26 cellular contexts compared by ENCODE assay signal in genomic region chr16:11554054-11554453, GRCh38. TPM values are rescaled to one million over a fixed set of nuclear protein-coding genes. Genes with fewer than 3 reads are reported as not detected.
DNase-seq lines count a peak whose midpoint lies in the region; ATAC-seq and TF ChIP-seq lines count a peak whose summit lies in the region.
"Had no signal": no experiment of that assay in that cellular context is flagged by ENCODE, and none has a peak within 500 bp of the region (broad histone marks: within the 10 kb centered on the region; RNA-seq: fewer than 3 reads in every experiment).

No MANE protein-coding gene starts in this region.

- no peak overlapping the region for H3K4me3 ChIP-seq in hepatocyte
- H3K4me3 ChIP-seq: MG63, upper lobe of left lung had no signal

- in situ Hi-C loops in G401 (cut with HindIII; ENCODE audit: low sequenced_read_pairs), result no loop called here

- no peak overlapping the region for H2BK12ac ChIP-seq in H9 (ENCODE audit: insufficient read length, low read depth, low read length)

- DNase-seq in activated naive CD4-positive, alpha-beta T cell (lab: John Stamatoyannopoulos, UW), result no peak
- DNase-seq in H9 (no peak), nephron progenitor cell (no peak), G401 (ENCODE audit: low spot score) (no peak), hepatocyte (ENCODE audit: low spot score) (no peak)
- no peak for DNase-seq in effector memory CD8-positive, alpha-beta T cell
- DNase-seq in stimulated activated CD4-positive, alpha-beta T cell treated with anti-CD3 and anti-CD28 coated beads, Interleukin-2, amount 100 ng/mL, for 24 hours, result no peak
- DNase-seq: ACHN; activated CD4-positive, alpha-beta memory T cell treated with anti-CD3 and anti-CD28 coated beads, Interleukin-2, amount 10 ng/mL, durations not matched to agents 7 days and 5 days; activated effector memory CD4-positive, alpha-beta T cell treated with anti-CD3 and anti-CD28 coated beads, Interleukin-2, amount 50 U/mL, for 16 hours; amygdala; DMS79; effector CD8-positive, alpha-beta T cell; foreskin fibroblast; GF-D8; H7; left colon; mesenchymal stem cell; MG63; NCI-H1436 treated with DMSO at 0.1 percent for 48 hours; NCI-H2107; NCI-H446 treated with DMSO at 0.1 percent for 48 hours; retina; upper lobe of left lung had no signal

- H3K23ac ChIP-seq in H9 (ENCODE audit: insufficient read length, low read depth, low read length), result no peak overlapping the region

- no CpG with 5 or more reads among the region's 6 CpGs for WGBS in H9 (ENCODE audit: extremely low coverage, insufficient read length, low lambda C conversion rate)
- 83% methylated on average over 6 of the region's 6 CpGs for WGBS in hepatocyte (ENCODE audit: low lambda C conversion rate, missing lambda C conversion rate)

- no peak overlapping the region for H2BK5ac ChIP-seq in H9 (ENCODE audit: insufficient read length, low read length)

- H3K4me3 Mint-ChIP-seq in activated naive CD4-positive, alpha-beta T cell treated with anti-CD3 and anti-CD28 coated beads, Interleukin-2, amount 50 U/mL, for 24 hours, result no peak overlapping the region
- H3K4me3 Mint-ChIP-seq in H9, result no peak overlapping the region
- H3K4me3 Mint-ChIP-seq in effector memory CD8-positive, alpha-beta T cell, result no peak overlapping the region
- no peak overlapping the region for H3K4me3 Mint-ChIP-seq in nephron progenitor cell
- H3K4me3 Mint-ChIP-seq: activated CD4-positive, alpha-beta memory T cell treated with anti-CD3 and anti-CD28 coated beads, Interleukin-2, amount 10 ng/mL, durations not matched to agents 7 days and 5 days had no signal

- H3K56ac ChIP-seq in H9 (ENCODE audit: insufficient read length, low read depth, low read length), result no peak overlapping the region

- H2AFZ ChIP-seq in H9 (ENCODE audit: low read length), result no peak overlapping the region
- no peak overlapping the region for H2AFZ ChIP-seq in hepatocyte

- ATAC-seq in effector memory CD8-positive, alpha-beta T cell (replicated peaks), result no peak
- ATAC-seq: activated CD4-positive, CD25-positive, alpha-beta regulatory T cell treated with anti-CD3 and anti-CD28 coated beads, Interleukin-2, amount 50 U/mL, for 24 hours; left colon had no signal

- H2BK15ac ChIP-seq in H9 (ENCODE audit: low read depth, low read length), result no peak overlapping the region

- H3K36me3 ChIP-seq in hepatocyte (replicated peaks; ENCODE audit: insufficient read depth, low read depth), result peaks cover 8% of the 10 kb centered on the region

- H4K5ac ChIP-seq in H9 (ENCODE audit: insufficient read length, low read depth, low read length), result no peak overlapping the region

- H3K27me3 ChIP-seq in H9 (ENCODE audit: insufficient read depth, low read length), result no peaks in the 10 kb centered on the region
- no peaks in the 10 kb centered on the region for H3K27me3 ChIP-seq in hepatocyte
- H3K27me3 ChIP-seq: MG63, upper lobe of left lung had no signal

- H3K9me3 ChIP-seq in H9 (ENCODE audit: control insufficient read depth, low read depth, low read length) (no peaks in the 10 kb centered on the region), hepatocyte (ENCODE audit: low read depth) (peaks cover 9% of the 10 kb centered on the region)

- no peaks in the 10 kb centered on the region for H3K79me2 ChIP-seq in H9 (ENCODE audit: insufficient read depth, low read length)
- peaks cover 41% of the 10 kb centered on the region for H3K79me2 ChIP-seq in hepatocyte

- H3K23me2 ChIP-seq in H9 (ENCODE audit: insufficient read length, low read depth, low read length, poor library complexity, severe bottlenecking), result no peaks in the 10 kb centered on the region

- peaks cover 39% of the 10 kb centered on the region for H3K36me3 Mint-ChIP-seq in activated naive CD4-positive, alpha-beta T cell treated with anti-CD3 and anti-CD28 coated beads, Interleukin-2, amount 50 U/mL, for 24 hours
- H3K36me3 Mint-ChIP-seq in H9 (ENCODE audit: insufficient read depth in 1 of 3, low read depth in 3 of 3), result peaks cover 34 to 86% (median 85%) of the 10 kb centered on the region in 3 experiments
- H3K36me3 Mint-ChIP-seq in effector memory CD8-positive, alpha-beta T cell (ENCODE audit: insufficient read depth), result peaks cover 98% of the 10 kb centered on the region
- H3K36me3 Mint-ChIP-seq in nephron progenitor cell (ENCODE audit: low read depth), result peaks cover 66% of the 10 kb centered on the region

- H3K4me1 Mint-ChIP-seq in activated naive CD4-positive, alpha-beta T cell treated with anti-CD3 and anti-CD28 coated beads, Interleukin-2, amount 50 U/mL, for 24 hours, result peaks cover 57% of the 10 kb centered on the region
- H3K4me1 Mint-ChIP-seq in H9, result peaks cover 3% of the 10 kb centered on the region in 2 experiments; a peak in 2 of 4 replicates
- H3K4me1 Mint-ChIP-seq in effector memory CD8-positive, alpha-beta T cell (ENCODE audit: low read depth in 2 of 2), result peaks cover 42 to 65% of the 10 kb centered on the region in 2 donors
- H3K4me1 Mint-ChIP-seq in nephron progenitor cell, result peaks cover 10% of the 10 kb centered on the region

- no peaks in the 10 kb centered on the region for H3K79me1 ChIP-seq in H9 (ENCODE audit: insufficient read depth, low read depth, low read length, poor library complexity, severe bottlenecking)

- H3K4me1 ChIP-seq in H9 (ENCODE audit: insufficient read depth, low read length), result no peaks in the 10 kb centered on the region
- H3K4me1 ChIP-seq in hepatocyte (ENCODE audit: insufficient read depth), result no peaks in the 10 kb centered on the region

- H3K27me3 Mint-ChIP-seq in activated naive CD4-positive, alpha-beta T cell treated with anti-CD3 and anti-CD28 coated beads, Interleukin-2, amount 50 U/mL, for 24 hours, result no peaks in the 10 kb centered on the region
- H3K27me3 Mint-ChIP-seq in H9 (ENCODE audit: low read depth) (no peaks in the 10 kb centered on the region), nephron progenitor cell (ENCODE audit: low read depth, poor library complexity) (peaks cover 4% of the 10 kb centered on the region)
- H3K27me3 Mint-ChIP-seq in effector memory CD8-positive, alpha-beta T cell, result no peaks in the 10 kb centered on the region
- H3K27me3 Mint-ChIP-seq: activated CD4-positive, alpha-beta memory T cell treated with anti-CD3 and anti-CD28 coated beads, Interleukin-2, amount 10 ng/mL, durations not matched to agents 7 days and 5 days had no signal

- TF ChIP-seq CTCF in H9 (conservative IDR thresholded peaks at IDR 0.05), result no peak
- no peak for TF ChIP-seq CTCF in nephron progenitor cell (IDR thresholded peaks at IDR 0.05)
- no peak for TF ChIP-seq CTCF in hepatocyte (IDR thresholded peaks at IDR 0.05; ENCODE audit: poor library complexity)

- H3K27ac Mint-ChIP-seq in activated naive CD4-positive, alpha-beta T cell treated with anti-CD3 and anti-CD28 coated beads, Interleukin-2, amount 50 U/mL, for 24 hours, result peak overlapping the region; percentile 59
- H3K27ac Mint-ChIP-seq in H9 (peak overlapping the region in 2 of 3 experiments; percentile 18 to 76; a peak in 3 of 7 replicates), nephron progenitor cell (peak overlapping the region; percentile 15)
- H3K27ac Mint-ChIP-seq in effector memory CD8-positive, alpha-beta T cell, result peak overlapping the region; percentile 23 to 51
- H3K27ac Mint-ChIP-seq: activated CD4-positive, alpha-beta memory T cell treated with anti-CD3 and anti-CD28 coated beads, Interleukin-2, amount 10 ng/mL, durations not matched to agents 7 days and 5 days had no signal

- no peak overlapping the region for H2AK5ac ChIP-seq in H9 (ENCODE audit: insufficient read length, low read length)

- no peak overlapping the region for H3K14ac ChIP-seq in H9 (ENCODE audit: insufficient read depth, low read length)

- no peaks in the 10 kb centered on the region for H4K20me1 ChIP-seq in H9 (ENCODE audit: control insufficient read depth, insufficient read depth, insufficient read length)
- H4K20me1 ChIP-seq in hepatocyte (ENCODE audit: insufficient read depth, poor library complexity, severe bottlenecking), result no peaks in the 10 kb centered on the region

- no peaks in the 10 kb centered on the region for H3K9me2 ChIP-seq in hepatocyte (replicated peaks; ENCODE audit: insufficient read depth)

- H3K9me3 Mint-ChIP-seq in activated naive CD4-positive, alpha-beta T cell treated with anti-CD3 and anti-CD28 coated beads, Interleukin-2, amount 50 U/mL, for 24 hours, result no peaks in the 10 kb centered on the region
- H3K9me3 Mint-ChIP-seq in H9 (peaks cover 3 to 6% of the 10 kb centered on the region in 2 experiments), nephron progenitor cell (peaks cover 42% of the 10 kb centered on the region)
- H3K9me3 Mint-ChIP-seq in effector memory CD8-positive, alpha-beta T cell, result no peaks in the 10 kb centered on the region

- H3K4ac ChIP-seq in H9 (ENCODE audit: low read depth, low read length), result no peak overlapping the region

- no peak overlapping the region for H3K18ac ChIP-seq in H9 (ENCODE audit: insufficient read length, low read depth, low read length)

- no peak overlapping the region for H2BK120ac ChIP-seq in H9 (ENCODE audit: low read depth, low read length, poor library complexity, severe bottlenecking)

- H3T11ph ChIP-seq in H9 (ENCODE audit: low read length), result no peak overlapping the region

- no peak overlapping the region for H4K8ac ChIP-seq in H9 (replicated peaks; ENCODE audit: insufficient read length, low read depth, low read length)

- H3K27ac ChIP-seq in H9 (ENCODE audit: insufficient read length, low read depth, low read length) (no peak overlapping the region), hepatocyte (no peak overlapping the region)
- H3K27ac ChIP-seq: upper lobe of left lung had no signal

- no peak overlapping the region for H4K91ac ChIP-seq in H9 (ENCODE audit: insufficient read length, low read depth, low read length)

- H3K9ac ChIP-seq in H9 (ENCODE audit: extremely low read depth, insufficient read length, low read length), result no peak overlapping the region

- no peak overlapping the region for H2BK20ac ChIP-seq in H9 (ENCODE audit: low read depth, low read length, poor library complexity, severe bottlenecking)

- H3K4me2 ChIP-seq in H9 (ENCODE audit: insufficient read depth, insufficient read length, low read length), result no peak overlapping the region
- no peak overlapping the region for H3K4me2 ChIP-seq in hepatocyte

RNA-seq across cellular contexts. Expression of gene LITAF, which starts 32.7 kb away (rescaled TPM):
- total RNA-seq in H9 (2021), result 249 and 265 TPM in 2 replicates
- 43.3 and 50.5 TPM in 2 replicates for total RNA-seq in G401 (2014; rRNA removed; shearing (Covaris generic))
- total RNA-seq in hepatocyte, result 65.6 and 78.9 TPM in 2 replicates
- 119 and 134 TPM in 2 replicates for polyA plus RNA-seq in hepatocyte
